ENCODE assay signal across 17 cellular contexts in genomic region chr1:13478687-13479086, GRCh38. TPM values are rescaled to one million over a fixed set of nuclear protein-coding genes. Genes with fewer than 3 reads are reported as not detected.
A peak's percentile ranks its signal among the peaks of the same experiment; 100 is the strongest.
DNase-seq lines count a peak whose midpoint lies in the region; TF ChIP-seq lines count a peak whose summit lies in the region.
"Had no signal": no experiment of that assay in that cellular context is flagged by ENCODE, and none has a peak within 500 bp of the region (broad histone marks: within the 10 kb centered on the region; RNA-seq: fewer than 3 reads in every experiment).

No MANE protein-coding gene starts in this region.

- TF ChIP-seq CTCF in glutamatergic neuron (IDR thresholded peaks at IDR 0.05; ENCODE audit: partially characterized antibody, unreplicated experiment) = no peak

- no peaks in the 10 kb centered on the region for H4K20me1 ChIP-seq in BLaER1 treated with 17β-estradiol and CSF1 and Interleukin-3, amounts not matched to agents 10 nM and 100 nM

- peak overlapping the region in 10 of 11 experiments; percentile 16 to 71 (median 52); a peak in 18 of 22 replicates for H3K4me2 ChIP-seq in BLaER1 treated with 17β-estradiol and CSF1 and Interleukin-3, amounts not matched to agents 10 nM and 100 nM
- H3K4me2 ChIP-seq: GM23338 had no signal

- no peak overlapping the region for H3K27ac Mint-ChIP-seq in glutamatergic neuron (ENCODE audit: unreplicated experiment)
- H3K27ac Mint-ChIP-seq in activated T-helper 2 cell treated with anti-CD3 and anti-CD28 coated beads, Interferon-gamma antibody, Interleukin-2, Interleukin-4, amounts not matched to agents 10 μg/mL and 5 μg/mL and 100 μg/mL, durations not matched to agents 14 hours and 24 hours and 36 hours = no peak overlapping the region
- H3K27ac Mint-ChIP-seq: GM23338 had no signal

- no peaks in the 10 kb centered on the region for H3K4me1 Mint-ChIP-seq in glutamatergic neuron (ENCODE audit: low read depth, unreplicated experiment)
- H3K4me1 Mint-ChIP-seq in activated T-helper 2 cell treated with anti-CD3 and anti-CD28 coated beads, Interferon-gamma antibody, Interleukin-2, Interleukin-4, amounts not matched to agents 10 μg/mL and 5 μg/mL and 100 μg/mL, durations not matched to agents 14 hours and 24 hours and 36 hours (ENCODE audit: low read depth) = peaks cover 9% of the 10 kb centered on the region
- H3K4me1 Mint-ChIP-seq: GM23338 had no signal

- no peaks in the 10 kb centered on the region for H3K27me3 ChIP-seq in BLaER1 treated with 17β-estradiol and CSF1 and Interleukin-3, amounts not matched to agents 10 nM and 100 nM
- H3K27me3 ChIP-seq: BE2C had no signal

- H3K4me3 Mint-ChIP-seq in glutamatergic neuron (ENCODE audit: unreplicated experiment) = no peak overlapping the region
- no peak overlapping the region for H3K4me3 Mint-ChIP-seq in activated T-helper 2 cell treated with anti-CD3 and anti-CD28 coated beads, Interferon-gamma antibody, Interleukin-2, Interleukin-4, amounts not matched to agents 10 μg/mL and 5 μg/mL and 100 μg/mL, durations not matched to agents 14 hours and 24 hours and 36 hours (ENCODE audit: low read depth)
- H3K4me3 Mint-ChIP-seq: CD4-positive, CD25-positive, alpha-beta regulatory T cell; GM23338 had no signal

- no peak overlapping the region for H3K4me3 ChIP-seq in BLaER1 treated with 17β-estradiol and CSF1 and Interleukin-3, amounts not matched to agents 10 nM and 100 nM
- H3K4me3 ChIP-seq: GM23338 had no signal

- peak; percentile 37 for DNase-seq in NCI-H2171 treated with DMSO at 0.1 percent for 48 hours (lab: John Stamatoyannopoulos, UW)
- no peak for DNase-seq in NCI-H2171 (lab: John Stamatoyannopoulos, UW)
- DNase-seq in glutamatergic neuron = peak; percentile 66
- no peak for DNase-seq in KG1 (lab: John Stamatoyannopoulos, UW)
- no peak for DNase-seq in activated T-helper 2 cell treated with anti-CD3 and anti-CD28 coated beads, Interferon-gamma antibody, Interleukin-2, Interleukin-4, amounts not matched to agents 10 μg/mL and 5 μg/mL and 100 μg/mL, durations not matched to agents 14 hours and 24 hours and 36 hours (ENCODE audit: low spot score)
- DNase-seq in NCI-H345 treated with DMSO at 0.1 percent for 48 hours (lab: John Stamatoyannopoulos, UW; ENCODE audit: unreplicated experiment) = no peak
- DNase-seq: BE2C; Calu3; CD4-positive, CD25-positive, alpha-beta regulatory T cell; DMS153; DMS79 treated with DMSO at 0.1 percent for 48 hours; GDM1; H7 had no signal

- peaks cover 5% of the 10 kb centered on the region for H3K9me3 Mint-ChIP-seq in glutamatergic neuron (ENCODE audit: unreplicated experiment)
- H3K9me3 Mint-ChIP-seq in activated T-helper 2 cell treated with anti-CD3 and anti-CD28 coated beads, Interferon-gamma antibody, Interleukin-2, Interleukin-4, amounts not matched to agents 10 μg/mL and 5 μg/mL and 100 μg/mL, durations not matched to agents 14 hours and 24 hours and 36 hours = peaks cover 4% of the 10 kb centered on the region

- H3K4me1 ChIP-seq in BLaER1 treated with 17β-estradiol and CSF1 and Interleukin-3, amounts not matched to agents 10 nM and 100 nM = peaks cover 0 to 45% (median 30%) of the 10 kb centered on the region in 10 experiments; a peak in 16 of 20 replicates
- H3K4me1 ChIP-seq: BE2C had no signal

- no peaks in the 10 kb centered on the region for H3K27me3 Mint-ChIP-seq in glutamatergic neuron (ENCODE audit: unreplicated experiment)
- no peaks in the 10 kb centered on the region for H3K27me3 Mint-ChIP-seq in activated T-helper 2 cell treated with anti-CD3 and anti-CD28 coated beads, Interferon-gamma antibody, Interleukin-2, Interleukin-4, amounts not matched to agents 10 μg/mL and 5 μg/mL and 100 μg/mL, durations not matched to agents 14 hours and 24 hours and 36 hours (ENCODE audit: low read depth)

- H3K36me3 Mint-ChIP-seq in glutamatergic neuron (ENCODE audit: unreplicated experiment) = no peaks in the 10 kb centered on the region
- H3K36me3 Mint-ChIP-seq in activated T-helper 2 cell treated with anti-CD3 and anti-CD28 coated beads, Interferon-gamma antibody, Interleukin-2, Interleukin-4, amounts not matched to agents 10 μg/mL and 5 μg/mL and 100 μg/mL, durations not matched to agents 14 hours and 24 hours and 36 hours (ENCODE audit: low read depth) = no peaks in the 10 kb centered on the region
- H3K36me3 Mint-ChIP-seq: CD4-positive, CD25-positive, alpha-beta regulatory T cell had no signal

- H3K27ac ChIP-seq in BLaER1 treated with 17β-estradiol and CSF1 and Interleukin-3, amounts not matched to agents 10 nM and 100 nM = no peak overlapping the region
- peak overlapping the region; percentile 82 for H3K27ac ChIP-seq in KOPT-K1 (ENCODE audit: low read depth, low read length, poor library complexity, severe bottlenecking)
- H3K27ac ChIP-seq: HL-60 had no signal

- H3K9me3 ChIP-seq in BLaER1 treated with 17β-estradiol and CSF1 and Interleukin-3, amounts not matched to agents 10 nM and 100 nM (replicated peaks in 1 of 11) = peaks cover 0 to 22% (median 12%) of the 10 kb centered on the region in 11 experiments; a peak in 13 of 22 replicates
- peaks cover 22% of the 10 kb centered on the region for H3K9me3 ChIP-seq in KOPT-K1 (ENCODE audit: insufficient read depth, low read length, poor library complexity, severe bottlenecking)
- H3K9me3 ChIP-seq: BE2C had no signal

- H3K9ac ChIP-seq in BLaER1 treated with 17β-estradiol and CSF1 and Interleukin-3, amounts not matched to agents 10 nM and 100 nM = no peak overlapping the region

- peaks cover 0 to 8% (median 0%) of the 10 kb centered on the region in 11 experiments; a peak in 4 of 22 replicates for H3K36me3 ChIP-seq in BLaER1 treated with 17β-estradiol and CSF1 and Interleukin-3, amounts not matched to agents 10 nM and 100 nM
- no peaks in the 10 kb centered on the region for H3K36me3 ChIP-seq in KOPT-K1 (ENCODE audit: insufficient read depth, low read length)
- H3K36me3 ChIP-seq: BE2C had no signal

- intact Hi-C loops in activated T-helper 2 cell treated with anti-CD3 and anti-CD28 coated beads, Interferon-gamma antibody, Interleukin-2, Interleukin-4, amounts not matched to agents 10 μg/mL and 5 μg/mL and 100 μg/mL, durations not matched to agents 14 hours and 24 hours and 36 hours (cut with micrococcal nuclease) = no loop called here

RNA-seq across cellular contexts. Expression of gene LRRC38, which starts 35.1 kb away (rescaled TPM):
- total RNA-seq in glutamatergic neuron (ENCODE audit: unreplicated experiment) = not detected
- total RNA-seq in activated T-helper 2 cell treated with anti-CD3 and anti-CD28 coated beads, Interferon-gamma antibody, Interleukin-2, Interleukin-4, amounts not matched to agents 10 μg/mL and 5 μg/mL and 100 μg/mL, durations not matched to agents 14 hours and 24 hours and 36 hours = not detected in 2 replicates
- total RNA-seq: Calu3; CD4-positive, CD25-positive, alpha-beta regulatory T cell had no signal

Comparison
In these comparisons a context has a peak if more than half of its experiments do, and no peak if none do; other contexts are left out.
1. DNase-seq: peak in NCI-H2171 treated with DMSO at 0.1 percent for 48 hours (single experiment) and glutamatergic neuron (single experiment); none in NCI-H2171 (single experiment), KG1 (single experiment), activated T-helper 2 cell treated with anti-CD3 and anti-CD28 coated beads, Interferon-gamma antibody, Interleukin-2, Interleukin-4, amounts not matched to agents 10 μg/mL and 5 μg/mL and 100 μg/mL, durations not matched to agents 14 hours and 24 hours and 36 hours (single experiment) and NCI-H345 treated with DMSO at 0.1 percent for 48 hours (single experiment).